Comparison of ENCODE assay signal across 1 cellular context in genomic region chr17:978110-979093, GRCh38.
TF ChIP-seq lines count a peak whose summit lies in the region.

No MANE protein-coding gene starts in this region.

TF ChIP-seq in GM23338, 12 proteins besides CTCF, POLR2A, EP300 and RAD21 (continued from another document):
- TF ChIP-seq ZNF462 (CRISPR knock-in tag; IDR thresholded peaks at IDR 0.05) (no peak), EZH2phosphoT487 (IDR thresholded peaks at IDR 0.05; ENCODE audit: unreplicated experiment) (no peak), ZNF331 (CRISPR knock-in tag; IDR thresholded peaks at IDR 0.05; ENCODE audit: low read depth) (no peak)
TF ChIP-seq in GM23338: peak in this region for 0.
